ENCODE assay signal across 8 cellular contexts in genomic region chr6:83065511-83066192, GRCh38. TPM values are rescaled to one million over a fixed set of nuclear protein-coding genes. Genes with fewer than 3 reads are reported as not detected.
A peak's percentile ranks its signal among the peaks of the same experiment; 100 is the strongest.
DNase-seq lines count a peak whose midpoint lies in the region; ATAC-seq and TF ChIP-seq lines count a peak whose summit lies in the region.

A gene with protein sequence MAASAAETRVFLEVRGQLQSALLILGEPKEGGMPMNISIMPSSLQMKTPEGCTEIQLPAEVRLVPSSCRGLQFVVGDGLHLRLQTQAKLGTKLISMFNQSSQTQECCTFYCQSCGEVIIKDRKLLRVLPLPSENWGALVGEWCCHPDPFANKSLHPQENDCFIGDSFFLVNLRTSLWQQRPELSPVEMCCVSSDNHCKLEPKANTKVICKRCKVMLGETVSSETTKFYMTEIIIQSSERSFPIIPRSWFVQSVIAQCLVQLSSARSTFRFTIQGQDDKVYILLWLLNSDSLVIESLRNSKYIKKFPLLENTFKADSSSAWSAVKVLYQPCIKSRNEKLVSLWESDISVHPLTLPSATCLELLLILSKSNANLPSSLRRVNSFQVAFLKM (minus strand): TSS chr6:83065841. CDS start chr6:83065718, 123 bp downstream.

- WGBS in esophagus muscularis mucosa, result 9% methylated on average over 12 of the region's 48 CpGs

- H3K4me1 ChIP-seq in OCI-LY7 (ENCODE audit: insufficient read depth, low read length, poor library complexity, severe bottlenecking) (peaks cover 47% of the 10 kb centered on the region), esophagus muscularis mucosa (peaks cover 18 to 49% (median 38%) of the 10 kb centered on the region in 4 donors)

- peak within 1 kb of the TSS; percentile 85 to 96 (median 92) for H3K4me3 Mint-ChIP-seq in naive B cell
- H3K4me3 Mint-ChIP-seq in stimulated activated effector memory CD8-positive, alpha-beta T cell treated with anti-CD3 and anti-CD28 coated beads, Interleukin-12 subunit alpha, Interleukin-12 subunit beta, amount 100 ng/mL, for 72 hours, result peak within 1 kb of the TSS; percentile 81

- no peaks in the 10 kb centered on the region for H3K9me3 Mint-ChIP-seq in naive B cell
- no peaks in the 10 kb centered on the region for H3K9me3 Mint-ChIP-seq in stimulated activated effector memory CD8-positive, alpha-beta T cell treated with anti-CD3 and anti-CD28 coated beads, Interleukin-12 subunit alpha, Interleukin-12 subunit beta, amount 100 ng/mL, for 72 hours

- no peaks in the 10 kb centered on the region for H4K20me1 ChIP-seq in OCI-LY7 (ENCODE audit: insufficient read depth, low read length)

- H3K4me3 ChIP-seq in OCI-LY7 (ENCODE audit: low read depth, low read length, poor library complexity, severe bottlenecking), result peak within 1 kb of the TSS; percentile 79
- H3K4me3 ChIP-seq in esophagus muscularis mucosa, result peak within 1 kb of the TSS; percentile 69 to 78 (median 76)

- peak within 1 kb of the TSS; percentile 98 for H3K4me2 ChIP-seq in OCI-LY7 (ENCODE audit: low read length)

- H3K79me2 ChIP-seq in OCI-LY7 (ENCODE audit: insufficient read depth, low read depth, low read length), result peaks cover 42% of the 10 kb centered on the region

- H3K27ac Mint-ChIP-seq in naive B cell, result peak within 1 kb of the TSS; percentile 64 to 95 (median 81)
- H3K27ac Mint-ChIP-seq in stimulated activated effector memory CD8-positive, alpha-beta T cell treated with anti-CD3 and anti-CD28 coated beads, Interleukin-12 subunit alpha, Interleukin-12 subunit beta, amount 100 ng/mL, for 72 hours, result peak within 1 kb of the TSS; percentile 71

- intact Hi-C loops in OCI-LY7 (cut with micrococcal nuclease; ENCODE audit: unreplicated experiment) (loop anchor here (2.0 to 5.0 kb wide), 4 partner anchors 449 to 1161 kb away; partner anchors contain the start of genes CEP162 and IBTK), esophagus muscularis mucosa (cut with DNase I) (loop anchor here (2.0 to 10.0 kb wide), 4 partner anchors 53 to 447 kb away; partner anchors contain the start of genes PGM3, PRSS35 and RWDD2A)

- ATAC-seq in GM21360 (IDR thresholded peaks at IDR 0.05; ENCODE audit: unreplicated experiment) (peak; percentile 63), naive B cell (ENCODE audit: low read depth in 2 of 2) (peak; percentile 59 to 64)
- peak; percentile 82 for ATAC-seq in stimulated activated effector memory CD8-positive, alpha-beta T cell treated with anti-CD3 and anti-CD28 coated beads, Interleukin-12 subunit alpha, Interleukin-12 subunit beta, amount 100 ng/mL, for 72 hours

- H3K4me1 Mint-ChIP-seq in naive B cell, result peaks cover 27 to 46% (median 33%) of the 10 kb centered on the region in 3 donors
- H3K4me1 Mint-ChIP-seq in stimulated activated effector memory CD8-positive, alpha-beta T cell treated with anti-CD3 and anti-CD28 coated beads, Interleukin-12 subunit alpha, Interleukin-12 subunit beta, amount 100 ng/mL, for 72 hours, result peaks cover 25% of the 10 kb centered on the region

- H3K36me3 Mint-ChIP-seq in naive B cell, result no peaks in the 10 kb centered on the region
- no peaks in the 10 kb centered on the region for H3K36me3 Mint-ChIP-seq in stimulated activated effector memory CD8-positive, alpha-beta T cell treated with anti-CD3 and anti-CD28 coated beads, Interleukin-12 subunit alpha, Interleukin-12 subunit beta, amount 100 ng/mL, for 72 hours

- H3K27ac ChIP-seq in OCI-LY7 (ENCODE audit: low read depth, low read length, poor library complexity, severe bottlenecking) (peak within 1 kb of the TSS; percentile 79), esophagus muscularis mucosa (replicated peaks in 1 of 4) (peak within 1 kb of the TSS; percentile 62 to 78 (median 76))

- H3K9me3 ChIP-seq in OCI-LY7 (ENCODE audit: low read length) (no peaks in the 10 kb centered on the region), esophagus muscularis mucosa (no peaks in the 10 kb centered on the region)

- TF ChIP-seq EP300 in esophagus muscularis mucosa (IDR thresholded peaks at IDR 0.05), result no peak

- DNase-seq in DMS 273 treated with DMSO at 0.1 percent for 48 hours (lab: John Stamatoyannopoulos, UW) (peak; percentile 69), HT1080 (ENCODE audit: low read depth) (peak; percentile 74), OCI-LY7 (ENCODE audit: low spot score) (peak; percentile 91), esophagus muscularis mucosa (ENCODE audit: extremely low spot score) (peak; percentile 96), naive B cell (peak; percentile 91)
- peak; percentile 95 for DNase-seq in activated T-cell treated with anti-CD3 and anti-CD28 coated beads, Interleukin-2, amount 50 U/mL, for 1 hour
- peak; percentile 98 to 99 for DNase-seq in stimulated activated effector memory CD8-positive, alpha-beta T cell treated with anti-CD3 and anti-CD28 coated beads, Interleukin-12 subunit alpha, Interleukin-12 subunit beta, amount 100 ng/mL, for 72 hours (ENCODE audit: low spot score in 2 of 2)

- H3K27me3 Mint-ChIP-seq in naive B cell, result no peaks in the 10 kb centered on the region

- TF ChIP-seq CTCF in OCI-LY7 (conservative IDR thresholded peaks at IDR 0.05; ENCODE audit: low read length) (peak; percentile 87), esophagus muscularis mucosa (IDR thresholded peaks at IDR 0.05) (peak; percentile 94 to 100 (median 99))

- no peaks in the 10 kb centered on the region for H3K9me2 ChIP-seq in OCI-LY7 (ENCODE audit: insufficient read depth, low read length)

- POLR2A ChIA-PET in OCI-LY7 (lab: Charles Lee), result interaction anchor here (0.6 to 4.7 kb wide), 19 partner anchors 9 to 834 kb away, joined by 3 to 32 read pairs (median 4); partner anchors contain the start of genes IBTK, PGM3 and RWDD2A

- peaks cover 11% of the 10 kb centered on the region; the same call in 1 of the 2 replicates for H3K36me3 ChIP-seq in OCI-LY7 (ENCODE audit: insufficient read depth, low read length)
- no peaks in the 10 kb centered on the region for H3K36me3 ChIP-seq in esophagus muscularis mucosa

- H2AFZ ChIP-seq in OCI-LY7 (ENCODE audit: low read length), result peak within 1 kb of the TSS; percentile 98

- CTCF ChIA-PET in OCI-LY7 (lab: Charles Lee; ENCODE audit: unreplicated experiment), result interaction anchor here (0.7 to 1.5 kb wide), 9 partner anchors 8 to 151 kb away, joined by 3 to 5 read pairs (median 3); no protein-coding TSS in a partner anchor

- BruUV-seq in OCI-LY7 (replicated peaks; lab: Mats Ljungman, UMichigan), result no TSS peak

- TF ChIP-seq POLR2A in esophagus muscularis mucosa (IDR thresholded peaks at IDR 0.05; ENCODE audit: low read depth), result no peak

- no peaks in the 10 kb centered on the region for H3K27me3 ChIP-seq in esophagus muscularis mucosa

RNA-seq across cellular contexts. Expression of the gene that starts here (rescaled TPM):
- total RNA-seq in HT1080 (2014; rRNA removed; shearing (Covaris generic)), result 7.4 and 8.0 TPM in 2 replicates
- 5.7 and 6.7 TPM in 2 replicates for polyA plus RNA-seq in HT1080 (2015; cell fraction: cytosol; rRNA removed)
- polyA plus RNA-seq in HT1080 (2015; cell fraction: nucleus; rRNA removed), result 5.7 and 6.0 TPM in 2 replicates
- 14.9 and 15.1 TPM in 2 replicates for total RNA-seq in OCI-LY7 (2014; rRNA removed; shearing (Covaris generic))
- total RNA-seq in OCI-LY7 (2022) (10.4 and 11.0 TPM in 2 replicates), esophagus muscularis mucosa (1 to 10 TPM; 5.3 to 10.0 (median 6.4) TPM)
- 1 to 10 TPM; 1.4 to 4.6 (median 3.6) TPM for polyA plus RNA-seq in naive B cell (ENCODE audit: low read depth in 6 of 6)

Comparison
In these comparisons a context has a peak if more than half of its experiments do, and no peak if none do; other contexts are left out.
1. Peak in every context shown above with its lines: DNase-seq, ATAC-seq, H3K4me3 ChIP-seq and H3K27ac ChIP-seq.